7 cellular contexts compared by ENCODE assay signal in the genomic region with DNA sequence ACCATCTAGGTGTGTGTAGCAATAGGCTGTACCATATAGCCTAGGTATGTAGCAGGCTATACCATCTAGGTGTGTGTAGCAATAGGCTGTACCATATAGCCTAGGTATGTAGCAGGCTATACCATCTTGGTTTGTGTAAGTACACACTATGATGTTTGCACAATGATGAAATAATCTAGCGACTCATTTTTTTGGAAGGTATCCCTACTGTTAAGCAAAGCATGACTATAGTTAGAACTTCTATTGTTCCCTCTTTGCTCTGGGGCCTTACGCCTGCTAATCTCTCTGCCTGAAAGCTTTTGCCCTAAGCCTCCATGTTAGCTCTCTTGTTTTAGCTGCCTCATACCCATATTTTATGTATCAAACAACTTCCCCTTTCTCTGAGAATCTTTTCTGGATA.
DNase-seq lines count a peak whose midpoint lies in the region; TF ChIP-seq lines count a peak whose summit lies in the region.
"Not testable (repeated sequence)": the region's sequence is repeated elsewhere in the genome, so short reads cannot be mapped to it uniquely, and the experiment has no call there.

No MANE protein-coding gene starts in this region.

- not testable (repeated sequence) for H3K36me3 ChIP-seq in GM23248 (ENCODE audit: low read depth)

- not testable (repeated sequence) for H3K27ac Mint-ChIP-seq in MCF 10A (ENCODE audit: low read depth, unreplicated experiment)

- POLR2A ChIA-PET in MCF 10A (lab: Yijun Ruan, JAX): interaction anchor here (0.7 kb wide), 1 partner anchor 38 kb away, joined by 3 read pairs; no protein-coding TSS in a partner anchor

- H3K4me1 ChIP-seq in GM23248 (ENCODE audit: insufficient read depth): not testable (repeated sequence)

- H3K79me2 ChIP-seq in GM23248 (ENCODE audit: insufficient read depth): not testable (repeated sequence)

- not testable (repeated sequence) for H3K36me3 Mint-ChIP-seq in MCF 10A (ENCODE audit: insufficient read depth, unreplicated experiment)

- DNase-seq in GM23248 (peak; percentile 4), NCI-H146 (lab: John Stamatoyannopoulos, UW) (peak; percentile 34), OCI-M1 (lab: John Stamatoyannopoulos, UW) (peak; percentile 30), MCF 10A (ENCODE audit: unreplicated experiment) (peak; percentile 38), fibroblast of mammary gland (ENCODE audit: low read depth) (peak; percentile 3), kidney tubule cell (ENCODE audit: low spot score) (peak; percentile 74), skeletal muscle cell (ENCODE audit: low read depth) (peak; percentile 1)

- not testable (repeated sequence) for H3K4me3 Mint-ChIP-seq in MCF 10A (ENCODE audit: unreplicated experiment)

- 60 to 72% methylated on average over 2 of the region's 2 CpGs for WGBS in GM23248 (ENCODE audit: low coverage in 1 of 2, low lambda C conversion rate in 2 of 2, missing lambda C conversion rate in 2 of 2), 2 experiments

- not testable (repeated sequence) for H4K20me1 ChIP-seq in GM23248 (ENCODE audit: insufficient read depth)

- not testable (repeated sequence) for H3K9me3 ChIP-seq in GM23248 (ENCODE audit: low read depth)

- not testable (repeated sequence) for H3F3A ChIP-seq in GM23248 (ENCODE audit: insufficient read depth)

- H3K27ac ChIP-seq in GM23248: not testable (repeated sequence)

- peaks cover 13% of the 10 kb centered on the region for H3K27me3 ChIP-seq in GM23248 (replicated peaks; ENCODE audit: insufficient read depth)

- in situ Hi-C loops in GM23248 (cut with MboI): not testable (repeated sequence)

- CTCF ChIA-PET in MCF 10A (lab: Yijun Ruan, JAX): not testable (repeated sequence)

- not testable (repeated sequence) for H3K27me3 Mint-ChIP-seq in MCF 10A (ENCODE audit: insufficient read depth, unreplicated experiment)

- H2AFZ ChIP-seq in GM23248: not testable (repeated sequence)

- not testable (repeated sequence) for H3K9me3 Mint-ChIP-seq in MCF 10A (ENCODE audit: unreplicated experiment)

- not testable (repeated sequence) for TF ChIP-seq CTCF in MCF 10A (IDR thresholded peaks at IDR 0.05; ENCODE audit: unreplicated experiment); fibroblast of mammary gland (conservative IDR thresholded peaks at IDR 0.05; ENCODE audit: control insufficient read depth, insufficient read depth, low read depth, low read length)

- H3K9me2 ChIP-seq in GM23248 (ENCODE audit: insufficient read depth): not testable (repeated sequence)

- H3K4me1 Mint-ChIP-seq in MCF 10A (ENCODE audit: insufficient read depth, unreplicated experiment): not testable (repeated sequence)

- intact Hi-C loops in MCF 10A (cut with micrococcal nuclease): not testable (repeated sequence)

- H3K9ac ChIP-seq in GM23248: not testable (repeated sequence)

- H3K4me2 ChIP-seq in GM23248 (ENCODE audit: unreplicated experiment): not testable (repeated sequence)

- H3K4me3 ChIP-seq in GM23248; fibroblast of mammary gland (ENCODE audit: control insufficient read depth, low read depth, low read length); skeletal muscle cell (ENCODE audit: low read depth, low read length): not testable (repeated sequence)

- not testable (repeated sequence) for BruUV-seq in MCF 10A (replicated peaks; lab: Mats Ljungman, UMichigan)

Comparison
In these comparisons a context has a peak if more than half of its experiments do, and no peak if none do; other contexts are left out.
1. DNase-seq: peak in every context shown above with its lines; median percentile 74 in kidney tubule cell; 38 in MCF 10A; 34 in NCI-H146; 30 in OCI-M1; 4 in GM23248; 3 in fibroblast of mammary gland; 1 in skeletal muscle cell.